Comparison of ENCODE assay signal across 20 cellular contexts in the genomic region with DNA sequence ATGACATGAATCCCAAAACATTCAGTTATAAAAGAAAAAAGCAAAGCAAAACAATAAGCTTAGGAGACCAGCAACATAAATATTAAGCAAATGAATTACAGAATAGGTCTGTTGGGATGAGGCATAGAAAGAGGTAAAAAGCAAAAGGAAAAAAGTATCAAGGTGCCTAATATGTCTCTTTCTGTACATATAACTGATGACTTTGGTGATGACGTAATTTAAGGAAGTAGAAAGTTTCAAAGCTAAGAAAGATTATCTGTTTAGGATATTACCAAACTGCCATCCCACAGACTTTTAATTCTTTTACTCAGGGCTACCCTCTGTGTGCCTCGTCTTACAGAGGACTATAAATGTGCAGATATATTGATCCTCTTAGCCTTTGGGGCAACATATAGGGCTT.
"Had no signal": no experiment of that assay in that cellular context is flagged by ENCODE, and none has a peak within 500 bp of the region (broad histone marks: within the 10 kb centered on the region; RNA-seq: fewer than 3 reads in every experiment).

No MANE protein-coding gene starts in this region.

- ATAC-seq: esophagus mucosa; gastroesophageal sphincter; heart left ventricle; left lobe of liver; natural killer cell; psoas muscle; right cardiac atrium; stimulated activated memory B cell treated with anti-CD40 and anti-IgM and Interleukin-4, amounts not matched to agents 10 μg/mL and 1 μg/mL and 100 μg/mL, for 72 hours; stimulated activated naive CD8-positive, alpha-beta T cell treated with anti-CD3 and anti-CD28 coated beads, Interleukin-15, Interleukin-2, amounts not matched to agents 100 U/mL and 50 U/mL, for 24 hours had no signal

- DNase-seq: effector CD8-positive, alpha-beta T cell; endodermal cell; foreskin fibroblast; heart left ventricle; kidney; natural killer cell; occipital lobe; ovary; posterior cingulate gyrus; psoas muscle; right cardiac atrium; spleen; stimulated activated CD4-positive, alpha-beta T cell treated with anti-CD3 and anti-CD28 coated beads, Interleukin-4, amount 100 ng/mL, for 4 hours; stimulated activated naive CD8-positive, alpha-beta T cell treated with anti-CD3 and anti-CD28 coated beads, Interleukin-15, Interleukin-2, amounts not matched to agents 100 U/mL and 50 U/mL, for 24 hours; substantia nigra; upper lobe of left lung had no signal
